In genomic region chr2:65850695-65851094, GRCh38 we compare ENCODE assay signal across 8 cellular contexts.
"Had no signal": no experiment of that assay in that cellular context is flagged by ENCODE, and none has a peak within 500 bp of the region (broad histone marks: within the 10 kb centered on the region; RNA-seq: fewer than 3 reads in every experiment).

No MANE protein-coding gene starts in this region.

- H3K4me2 ChIP-seq: GM23338 had no signal

- H3K4me3 ChIP-seq: GM23338 had no signal

- ATAC-seq: GM23338, HepG2 had no signal

- H3K4me1 Mint-ChIP-seq: GM23338, H9 had no signal

- DNase-seq: H9, HCEC 1CT had no signal

- H2AFZ ChIP-seq: GM23338 had no signal

- FAIRE-seq: H1, H54, HepG2, HTR-8/SVneo had no signal

- H3K9me3 Mint-ChIP-seq: GM23338, H9, IgD-negative memory B cell had no signal

- H3K27ac Mint-ChIP-seq: GM23338, H9, IgD-negative memory B cell had no signal

- H3K4me3 Mint-ChIP-seq: GM23338, H9, IgD-negative memory B cell had no signal
